ENCODE assay signal across 2 cellular contexts in the genomic region with DNA sequence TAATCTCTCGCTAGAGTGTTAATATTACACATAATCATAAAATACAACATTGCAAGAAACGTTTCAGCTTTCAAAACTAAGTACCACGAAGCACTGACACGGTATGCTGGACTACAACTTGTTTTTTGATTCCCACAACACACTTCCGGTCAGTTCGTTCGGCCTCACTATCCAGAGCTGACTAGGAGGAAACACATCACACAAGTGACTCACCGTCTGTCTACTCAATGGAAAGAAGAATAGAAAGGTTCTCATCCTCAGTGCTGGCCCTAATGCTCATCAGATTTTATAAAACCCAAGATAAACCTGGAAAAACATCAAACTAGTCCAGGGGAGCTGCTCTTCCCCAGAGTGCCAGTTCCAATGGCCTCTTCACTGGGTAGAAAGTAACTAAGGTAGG.
A peak's percentile ranks its signal among the peaks of the same experiment; 100 is the strongest.
TF ChIP-seq lines count a peak whose summit lies in the region.

No MANE protein-coding gene starts in this region.

TF ChIP-seq in HCT116, 20 proteins besides CTCF, POLR2A, EP300 and RAD21 (continued from another document):
- TF ChIP-seq ATF3 (IDR thresholded peaks at IDR 0.05) (no peak), JUND (IDR thresholded peaks at IDR 0.05) (peak; percentile 7; the same call in 1 of the 2 replicates), ZFX (IDR thresholded peaks at IDR 0.05) (no peak), MAX (IDR thresholded peaks at IDR 0.05) (no peak), YY1 (IDR thresholded peaks at IDR 0.05; ENCODE audit: extremely low read depth, insufficient replicate concordance, low read depth, low read length) (no peak), FOSL1 (IDR thresholded peaks at IDR 0.05; ENCODE audit: low read depth) (peak; percentile 34; the same call in 1 of the 2 replicates), CEBPB (IDR thresholded peaks at IDR 0.05; ENCODE audit: low read depth) (no peak), TCF7L2 (IDR thresholded peaks at IDR 0.05; ENCODE audit: borderline replicate concordance, extremely low read depth, insufficient read depth, insufficient read length) (no peak), EZH2 (IDR thresholded peaks at IDR 0.05) (no peak)
- TF ChIP-seq, protein P1, sequence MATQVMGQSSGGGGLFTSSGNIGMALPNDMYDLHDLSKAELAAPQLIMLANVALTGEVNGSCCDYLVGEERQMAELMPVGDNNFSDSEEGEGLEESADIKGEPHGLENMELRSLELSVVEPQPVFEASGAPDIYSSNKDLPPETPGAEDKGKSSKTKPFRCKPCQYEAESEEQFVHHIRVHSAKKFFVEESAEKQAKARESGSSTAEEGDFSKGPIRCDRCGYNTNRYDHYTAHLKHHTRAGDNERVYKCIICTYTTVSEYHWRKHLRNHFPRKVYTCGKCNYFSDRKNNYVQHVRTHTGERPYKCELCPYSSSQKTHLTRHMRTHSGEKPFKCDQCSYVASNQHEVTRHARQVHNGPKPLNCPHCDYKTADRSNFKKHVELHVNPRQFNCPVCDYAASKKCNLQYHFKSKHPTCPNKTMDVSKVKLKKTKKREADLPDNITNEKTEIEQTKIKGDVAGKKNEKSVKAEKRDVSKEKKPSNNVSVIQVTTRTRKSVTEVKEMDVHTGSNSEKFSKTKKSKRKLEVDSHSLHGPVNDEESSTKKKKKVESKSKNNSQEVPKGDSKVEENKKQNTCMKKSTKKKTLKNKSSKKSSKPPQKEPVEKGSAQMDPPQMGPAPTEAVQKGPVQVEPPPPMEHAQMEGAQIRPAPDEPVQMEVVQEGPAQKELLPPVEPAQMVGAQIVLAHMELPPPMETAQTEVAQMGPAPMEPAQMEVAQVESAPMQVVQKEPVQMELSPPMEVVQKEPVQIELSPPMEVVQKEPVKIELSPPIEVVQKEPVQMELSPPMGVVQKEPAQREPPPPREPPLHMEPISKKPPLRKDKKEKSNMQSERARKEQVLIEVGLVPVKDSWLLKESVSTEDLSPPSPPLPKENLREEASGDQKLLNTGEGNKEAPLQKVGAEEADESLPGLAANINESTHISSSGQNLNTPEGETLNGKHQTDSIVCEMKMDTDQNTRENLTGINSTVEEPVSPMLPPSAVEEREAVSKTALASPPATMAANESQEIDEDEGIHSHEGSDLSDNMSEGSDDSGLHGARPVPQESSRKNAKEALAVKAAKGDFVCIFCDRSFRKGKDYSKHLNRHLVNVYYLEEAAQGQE (IDR thresholded peaks at IDR 0.05; ENCODE audit: low read depth): no peak
TF ChIP-seq in HCT116: peak in this region for 2.

TF ChIP-seq in SK-N-SH, 30 proteins besides CTCF, POLR2A, EP300 and RAD21 (continued from another document):
- TF ChIP-seq GABPA (IDR thresholded peaks at IDR 0.05; ENCODE audit: low read depth) (peak; percentile 44; the same call in 1 of the 2 replicates), RCOR1 (IDR thresholded peaks at IDR 0.05; ENCODE audit: low read length) (no peak)
- TF ChIP-seq, protein P2, sequence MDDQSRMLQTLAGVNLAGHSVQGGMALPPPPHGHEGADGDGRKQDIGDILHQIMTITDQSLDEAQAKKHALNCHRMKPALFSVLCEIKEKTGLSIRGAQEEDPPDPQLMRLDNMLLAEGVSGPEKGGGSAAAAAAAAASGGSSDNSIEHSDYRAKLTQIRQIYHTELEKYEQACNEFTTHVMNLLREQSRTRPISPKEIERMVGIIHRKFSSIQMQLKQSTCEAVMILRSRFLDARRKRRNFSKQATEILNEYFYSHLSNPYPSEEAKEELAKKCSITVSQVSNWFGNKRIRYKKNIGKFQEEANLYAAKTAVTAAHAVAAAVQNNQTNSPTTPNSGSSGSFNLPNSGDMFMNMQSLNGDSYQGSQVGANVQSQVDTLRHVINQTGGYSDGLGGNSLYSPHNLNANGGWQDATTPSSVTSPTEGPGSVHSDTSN (IDR thresholded peaks at IDR 0.05): no peak
TF ChIP-seq in SK-N-SH: peak in this region for 1.
